Comparison of ENCODE assay signal across 8 cellular contexts in the genomic region with DNA sequence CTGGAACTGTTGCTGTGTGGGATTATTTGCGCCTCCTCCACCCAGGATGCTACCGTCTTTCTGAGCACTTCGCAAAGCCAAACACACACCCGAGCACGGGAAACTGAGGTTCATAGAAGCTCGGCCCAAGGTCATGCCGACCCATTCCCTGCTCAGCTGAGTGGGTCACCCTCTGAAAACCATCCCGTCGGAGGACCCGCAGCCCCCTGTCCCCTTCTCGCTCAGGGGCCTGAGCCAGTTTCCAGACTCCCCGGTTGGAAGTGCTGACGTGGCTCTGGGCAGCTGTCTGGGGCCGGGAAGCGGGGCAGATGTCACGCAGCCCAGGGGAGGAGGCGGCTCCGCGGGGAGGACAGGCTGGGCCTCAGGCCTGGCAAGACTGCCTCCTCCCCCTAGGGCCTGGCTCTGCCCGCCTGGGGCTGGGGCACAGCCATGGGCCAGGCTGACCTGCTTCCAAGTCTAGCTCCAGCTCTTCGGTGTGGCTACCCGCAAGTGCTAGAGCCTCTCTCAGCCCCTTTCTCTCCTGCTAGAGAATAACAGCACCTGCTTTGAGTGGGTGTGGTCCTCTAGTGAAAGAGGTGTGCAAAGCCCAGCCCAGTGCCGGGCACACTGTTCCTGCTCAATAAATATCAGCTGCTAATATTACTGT. TPM values are rescaled to one million over a fixed set of nuclear protein-coding genes. Genes with fewer than 3 reads are reported as not detected.
A peak's percentile ranks its signal among the peaks of the same experiment; 100 is the strongest.
DNase-seq lines count a peak whose midpoint lies in the region; ATAC-seq and TF ChIP-seq lines count a peak whose summit lies in the region.

No MANE protein-coding gene starts in this region.

- peaks cover 21% of the 10 kb centered on the region for H3K36me3 Mint-ChIP-seq in activated T-helper 17 cell treated with anti-CD3 and anti-CD28 coated beads, Interleukin-2, amount 50 U/mL, for 72 hours (ENCODE audit: low read depth)

- H3K4me3 ChIP-seq in GM06990 (replicated peaks; ENCODE audit: low read depth, low read length) (peak overlapping the region; percentile 52), MM.1S (ENCODE audit: low read length) (peak overlapping the region; percentile 65)

- H3K27me3 ChIP-seq in GM06990 (replicated peaks; ENCODE audit: control insufficient read depth, insufficient read depth, low read length) (no peaks in the 10 kb centered on the region), MM.1S (replicated peaks; ENCODE audit: insufficient read depth, low read length) (no peaks in the 10 kb centered on the region)

- ATAC-seq in activated T-helper 17 cell treated with anti-CD3 and anti-CD28 coated beads, Interleukin-2, amount 50 U/mL, for 72 hours (replicated peaks): no peak
- peak; percentile 84 for ATAC-seq in Right ventricle myocardium superior (ENCODE audit: poor library complexity)
- ATAC-seq in omental fat pad (ENCODE audit: low FRiP score): peak; percentile 55
- ATAC-seq in HG03439 (IDR thresholded peaks at IDR 0.05; ENCODE audit: unreplicated experiment): no peak
- ATAC-seq in GM21447 (IDR thresholded peaks at IDR 0.05; ENCODE audit: unreplicated experiment): no peak

- no peak for TF ChIP-seq CTCF in GM06990 (IDR thresholded peaks at IDR 0.05; ENCODE audit: insufficient read depth, low read length, poor library complexity, severe bottlenecking)
- no peak for TF ChIP-seq CTCF in MM.1S (IDR thresholded peaks at IDR 0.05; ENCODE audit: low read length)
- TF ChIP-seq CTCF in omental fat pad (IDR thresholded peaks at IDR 0.05): no peak

- H3K4me2 ChIP-seq in MM.1S (ENCODE audit: low read depth, low read length): peak overlapping the region; percentile 96

- H3K4me1 ChIP-seq in MM.1S (ENCODE audit: low read length): peaks cover 54% of the 10 kb centered on the region

- no peaks in the 10 kb centered on the region for H4K20me1 ChIP-seq in MM.1S (ENCODE audit: insufficient read depth, low read length)

- intact Hi-C loops in Right ventricle myocardium superior (cut with DNase I): loop anchor here (5.0 kb wide), 1 partner anchor 54 kb away; no protein-coding TSS in a partner anchor

- H3K9me2 ChIP-seq in MM.1S (replicated peaks; ENCODE audit: insufficient read depth, low read length): no peaks in the 10 kb centered on the region

- peak overlapping the region; percentile 58 for H3K27ac Mint-ChIP-seq in activated T-helper 17 cell treated with anti-CD3 and anti-CD28 coated beads, Interleukin-2, amount 50 U/mL, for 72 hours

- H3F3A ChIP-seq in MM.1S (ENCODE audit: insufficient read depth, low read length): peaks cover 54% of the 10 kb centered on the region

- H3K36me3 ChIP-seq in GM06990 (ENCODE audit: control insufficient read depth, insufficient read depth, low read length) (no peaks in the 10 kb centered on the region), MM.1S (replicated peaks; ENCODE audit: insufficient read depth, low read length) (no peaks in the 10 kb centered on the region)

- H2AFZ ChIP-seq in MM.1S (ENCODE audit: low read length): peak overlapping the region; percentile 50; the same call in 1 of the 2 replicates

- peaks cover 21% of the 10 kb centered on the region for H3K79me2 ChIP-seq in MM.1S (ENCODE audit: low read length)

- no peak overlapping the region for H3K4me3 Mint-ChIP-seq in activated T-helper 17 cell treated with anti-CD3 and anti-CD28 coated beads, Interleukin-2, amount 50 U/mL, for 72 hours

- H3K27me3 Mint-ChIP-seq in activated T-helper 17 cell treated with anti-CD3 and anti-CD28 coated beads, Interleukin-2, amount 50 U/mL, for 72 hours: no peaks in the 10 kb centered on the region

- H3K27ac ChIP-seq in MM.1S (ENCODE audit: low read length): peak overlapping the region; percentile 98

- DNase-seq in AG08396 (ENCODE audit: low spot score) (peak; percentile 86), GM06990 (ENCODE audit: extremely low read depth, insufficient read length) (peak; percentile 77), MM.1S (peak; percentile 95), Right ventricle myocardium superior (peak; percentile 92), omental fat pad (ENCODE audit: low spot score) (no peak)

- H3K9me3 Mint-ChIP-seq in activated T-helper 17 cell treated with anti-CD3 and anti-CD28 coated beads, Interleukin-2, amount 50 U/mL, for 72 hours: no peaks in the 10 kb centered on the region

- H3K9me3 ChIP-seq in MM.1S (replicated peaks; ENCODE audit: insufficient read depth, low read length): no peaks in the 10 kb centered on the region

- peaks cover 31% of the 10 kb centered on the region for H3K4me1 Mint-ChIP-seq in activated T-helper 17 cell treated with anti-CD3 and anti-CD28 coated beads, Interleukin-2, amount 50 U/mL, for 72 hours

- H3K9ac ChIP-seq in MM.1S (ENCODE audit: low read length): peak overlapping the region; percentile 93

RNA-seq across cellular contexts. Expression of a gene that starts 9.9 kb away (rescaled TPM):
- total RNA-seq in activated T-helper 17 cell treated with anti-CD3 and anti-CD28 coated beads, Interleukin-2, amount 50 U/mL, for 72 hours: 1 to 10 TPM in 1 of 2 donors, under 1 TPM in 1; 0.89 to 2.7 TPM
- total RNA-seq in Right ventricle myocardium superior (67.3 TPM), omental fat pad (10 to 100 TPM; 14.9 to 27.3 (median 25.0) TPM)

Comparison
In these comparisons a context has a peak if more than half of its experiments do, and no peak if none do; other contexts are left out.
1. ATAC-seq: peak in Right ventricle myocardium superior (single experiment) and omental fat pad (single experiment); none in activated T-helper 17 cell treated with anti-CD3 and anti-CD28 coated beads, Interleukin-2, amount 50 U/mL, for 72 hours (single experiment), HG03439 (single experiment) and GM21447 (single experiment).
2. RNA of a gene that starts 9.9 kb away (total RNA-seq): 67.3 TPM in Right ventricle myocardium superior (single experiment) and 14.9 to 27.3 TPM in omental fat pad; 0.89 to 2.7 TPM in activated T-helper 17 cell treated with anti-CD3 and anti-CD28 coated beads, Interleukin-2, amount 50 U/mL, for 72 hours; every median in the first group is over 4 times any median in the second.